In the genomic region with DNA sequence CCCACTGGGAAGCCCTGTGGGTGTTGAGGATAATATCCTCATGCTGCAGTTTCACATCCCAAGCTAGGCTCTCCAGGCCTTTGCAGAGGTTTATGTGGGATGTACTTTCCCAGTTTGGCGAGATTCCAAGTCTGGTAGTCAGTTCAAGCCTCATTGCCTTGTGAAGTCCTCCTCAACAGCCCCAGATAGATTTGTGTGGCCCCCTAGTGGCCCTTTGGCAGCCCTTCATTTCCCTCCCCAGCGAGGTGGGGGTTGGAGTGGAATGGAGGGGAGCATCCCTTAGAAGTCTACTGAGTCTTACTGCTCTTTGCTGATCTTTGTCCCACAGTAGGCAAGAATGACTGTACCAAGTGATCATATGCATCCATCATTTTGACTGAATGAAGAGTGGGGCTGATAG, we compare ENCODE assay signal across 8 cellular contexts.
DNase-seq lines count a peak whose midpoint lies in the region; ATAC-seq and TF ChIP-seq lines count a peak whose summit lies in the region.

No MANE protein-coding gene starts in this region.

- no peaks in the 10 kb centered on the region for H3K4me1 ChIP-seq in SJSA1 (replicated peaks)

- peak; percentile 72 for TF ChIP-seq CTCF in AG04449 (IDR thresholded peaks at IDR 0.05; ENCODE audit: insufficient read depth, low read length, missing control alignments)

- H3K27me3 ChIP-seq in SJSA1 (replicated peaks): no peaks in the 10 kb centered on the region

- H3K27me3 Mint-ChIP-seq in immature natural killer cell (ENCODE audit: low read depth in 3 of 3): no peaks in the 10 kb centered on the region

- H3K4me1 Mint-ChIP-seq in immature natural killer cell: no peaks in the 10 kb centered on the region

- no peaks in the 10 kb centered on the region for H3K9me3 ChIP-seq in SJSA1 (replicated peaks)

- no peak overlapping the region for H3K27ac Mint-ChIP-seq in immature natural killer cell

- peaks cover 0 to 47% (median 14%) of the 10 kb centered on the region in 6 donors for H3K9me3 Mint-ChIP-seq in immature natural killer cell

- no peak for ATAC-seq in GM21381 (IDR thresholded peaks at IDR 0.05; ENCODE audit: unreplicated experiment)

- no peak overlapping the region for H3K27ac ChIP-seq in SJSA1

- H3K36me3 Mint-ChIP-seq in immature natural killer cell: no peaks in the 10 kb centered on the region

- peaks cover 23% of the 10 kb centered on the region for H3K36me3 ChIP-seq in SJSA1

- POLR2A ChIA-PET in AG04449 (lab: Yijun Ruan, JAX): no interaction called here

- H3K4me3 Mint-ChIP-seq in immature natural killer cell: no peak overlapping the region

- H3K4me3 ChIP-seq in AG04449 (ENCODE audit: low read depth, low read length) (no peak overlapping the region), SJSA1 (no peak overlapping the region), skeletal muscle cell (ENCODE audit: low read depth, low read length) (no peak overlapping the region)

- no peak for DNase-seq in AG04449 (ENCODE audit: low read depth, low spot score)
- DNase-seq in HCEC 1CT: peak; percentile 72
- DNase-seq in SJSA1 (ENCODE audit: low read depth in 1 of 2, low spot score in 2 of 2): peak; percentile 71 to 77
- peak; percentile 84 for DNase-seq in glomerular visceral epithelial cell (ENCODE audit: extremely low spot score)
- DNase-seq in skeletal muscle cell (ENCODE audit: low read depth): peak; percentile 90
- DNase-seq in immature natural killer cell: no peak
- DNase-seq in NCI-H2029 treated with DMSO at 0.1 percent for 48 hours (lab: John Stamatoyannopoulos, UW): no peak

- CTCF ChIA-PET in AG04449 (lab: Yijun Ruan, JAX): interaction anchor here (0.9 to 2.1 kb wide), 5 partner anchors 9 to 1044 kb away, joined by 3 to 11 read pairs (median 3); no protein-coding TSS in a partner anchor

Comparison
In these comparisons a context has a peak if more than half of its experiments do, and no peak if none do; other contexts are left out.
1. DNase-seq: peak in HCEC 1CT (single experiment), SJSA1 (2 of 2), glomerular visceral epithelial cell (single experiment) and skeletal muscle cell (single experiment); none in AG04449 (single experiment), immature natural killer cell (0 of 3) and NCI-H2029 treated with DMSO at 0.1 percent for 48 hours (single experiment).